Comparison of ENCODE assay signal across 15 cellular contexts in the genomic region with DNA sequence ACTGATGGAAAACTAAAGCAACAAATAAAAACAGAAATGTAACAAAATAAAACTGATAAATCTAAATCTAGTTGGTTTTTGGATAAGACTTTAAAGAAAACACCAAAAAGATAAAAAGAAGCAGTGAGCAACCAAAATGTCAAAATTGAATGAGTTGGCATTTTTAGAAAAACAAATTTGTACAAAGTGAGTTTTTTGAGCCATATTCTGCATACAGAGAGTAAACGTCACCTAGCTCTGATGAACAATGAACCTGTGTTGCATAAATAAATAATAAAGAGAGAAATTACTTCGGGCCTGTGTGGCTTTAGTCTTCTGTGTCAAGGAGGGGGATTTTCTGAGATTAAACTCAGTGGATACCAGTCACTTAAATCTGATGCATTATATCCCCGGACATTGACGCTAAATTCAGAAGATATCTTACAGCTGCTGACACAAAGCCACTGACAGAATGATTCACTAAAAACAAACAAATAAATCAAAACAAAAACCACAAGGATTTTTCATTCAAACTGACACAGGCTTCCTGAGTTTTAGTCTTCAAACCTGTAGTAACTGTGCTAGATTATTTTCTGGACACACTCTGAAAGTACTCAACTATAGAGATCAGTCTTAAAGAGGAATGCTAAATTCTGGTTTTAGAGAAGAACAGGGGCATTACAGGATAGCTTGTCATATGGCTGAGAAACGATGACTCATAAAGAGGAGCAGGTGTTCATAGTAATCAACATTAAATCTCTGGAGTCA.
DNase-seq lines count a peak whose midpoint lies in the region; ATAC-seq and TF ChIP-seq lines count a peak whose summit lies in the region.
"Had no signal": no experiment of that assay in that cellular context is flagged by ENCODE, and none has a peak within 500 bp of the region (broad histone marks: within the 10 kb centered on the region; RNA-seq: fewer than 3 reads in every experiment).

No MANE protein-coding gene starts in this region.

- H3K36me3 Mint-ChIP-seq in Calu3 (ENCODE audit: insufficient read depth, unreplicated experiment), result no peaks in the 10 kb centered on the region
- H3K36me3 Mint-ChIP-seq: IgD-negative memory B cell had no signal

- POLR2A ChIA-PET in SK-N-SH (lab: Yijun Ruan, JAX), result no interaction called here

- peak; percentile 22 for ATAC-seq in esophagus mucosa
- no peak for ATAC-seq in HG03108 (IDR thresholded peaks at IDR 0.05; ENCODE audit: unreplicated experiment)
- ATAC-seq: gastroesophageal sphincter, left lobe of liver had no signal

- no peaks in the 10 kb centered on the region for H3K4me1 ChIP-seq in SK-N-SH (ENCODE audit: control insufficient read depth in 1 of 2, insufficient read depth in 2 of 2, low read depth in 1 of 2, low read length in 1 of 2)
- H3K4me1 ChIP-seq: gastroesophageal sphincter, vagina had no signal

- no peak overlapping the region for H3K9ac ChIP-seq in SK-N-SH

- TF ChIP-seq CTCF in Calu3 (IDR thresholded peaks at IDR 0.05; ENCODE audit: unreplicated experiment), result no peak
- TF ChIP-seq CTCF in SK-N-SH (IDR thresholded peaks at IDR 0.05), result no peak

- H3K4me2 ChIP-seq in SK-N-SH, result no peak overlapping the region

- H3K36me3 ChIP-seq in SK-N-SH (replicated peaks in 1 of 2; ENCODE audit: control insufficient read depth in 1 of 2, insufficient read depth in 2 of 2, low read length in 1 of 2), result no peaks in the 10 kb centered on the region
- H3K36me3 ChIP-seq: gastroesophageal sphincter, vagina had no signal

- TF ChIP-seq RAD21 in SK-N-SH (IDR thresholded peaks at IDR 0.05; ENCODE audit: low read length), result no peak

- no peak for TF ChIP-seq EP300 in SK-N-SH (IDR thresholded peaks at IDR 0.05; ENCODE audit: borderline replicate concordance in 1 of 2, low read depth in 1 of 2, low read length in 1 of 2)

- peaks cover 10% of the 10 kb centered on the region for H3K4me1 Mint-ChIP-seq in Calu3 (ENCODE audit: low read depth, unreplicated experiment)
- H3K4me1 Mint-ChIP-seq: IgD-negative memory B cell, neural crest cell had no signal

- H3K27me3 Mint-ChIP-seq in Calu3 (ENCODE audit: unreplicated experiment), result no peaks in the 10 kb centered on the region
- H3K27me3 Mint-ChIP-seq: IgD-negative memory B cell had no signal

- H3K9me2 ChIP-seq in SK-N-SH, result no peaks in the 10 kb centered on the region

- H2AFZ ChIP-seq in SK-N-SH (ENCODE audit: low read depth), result no peak overlapping the region

- H3K9me3 Mint-ChIP-seq in Calu3 (ENCODE audit: low read depth, unreplicated experiment), result no peaks in the 10 kb centered on the region
- H3K9me3 Mint-ChIP-seq: IgD-negative memory B cell, neural crest cell had no signal

- WGBS in SK-N-SH (ENCODE audit: low lambda C conversion rate), result 11% methylated on average over 5 of the region's 5 CpGs

- no peak overlapping the region for H3K4me3 Mint-ChIP-seq in Calu3 (ENCODE audit: low read depth, unreplicated experiment)
- H3K4me3 Mint-ChIP-seq: IgD-negative memory B cell, neural crest cell had no signal

- H3K27me3 ChIP-seq in SK-N-SH (ENCODE audit: insufficient read depth), result no peaks in the 10 kb centered on the region
- H3K27me3 ChIP-seq: dorsolateral prefrontal cortex, gastroesophageal sphincter, vagina had no signal

- H3K27ac Mint-ChIP-seq in Calu3 (ENCODE audit: unreplicated experiment), result peak overlapping the region; percentile 3
- H3K27ac Mint-ChIP-seq: IgD-negative memory B cell had no signal

- H3K27ac ChIP-seq in SK-N-SH (ENCODE audit: low read depth in 2 of 2, low read length in 1 of 2), result no peak overlapping the region
- H3K27ac ChIP-seq: dorsolateral prefrontal cortex, gastroesophageal sphincter, vagina had no signal

- no peak overlapping the region for H3K4me3 ChIP-seq in SK-N-SH (ENCODE audit: low read depth in 2 of 2, low read length in 1 of 2)
- H3K4me3 ChIP-seq: dorsolateral prefrontal cortex, gastroesophageal sphincter, vagina had no signal

- no peaks in the 10 kb centered on the region for H3K79me2 ChIP-seq in SK-N-SH (ENCODE audit: insufficient read depth)

- peaks cover 3% of the 10 kb centered on the region for H3F3A ChIP-seq in SK-N-SH (replicated peaks; ENCODE audit: insufficient read depth)

- CTCF ChIA-PET in Calu3 (lab: Charles Lee), result no interaction called here
- CTCF ChIA-PET in SK-N-SH (lab: Yijun Ruan, JAX), result interaction anchor here (1.0 kb wide), 1 partner anchor 926 kb away, joined by 3 read pairs; no protein-coding TSS in a partner anchor

- no peaks in the 10 kb centered on the region for H3K9me3 ChIP-seq in SK-N-SH
- H3K9me3 ChIP-seq: gastroesophageal sphincter, vagina had no signal

- intact Hi-C loops in Calu3 (cut with micrococcal nuclease; ENCODE audit: unreplicated experiment), result no loop called here

- BruUV-seq in Calu3 (replicated peaks; lab: Mats Ljungman, UMichigan), result no TSS peak

- DNase-seq in Calu3 (no peak), NAMALWA (ENCODE audit: low spot score) (peak; percentile 13), NCI-H510A (lab: John Stamatoyannopoulos, UW) (peak; percentile 2), nucleus accumbens (lab: John Stamatoyannopoulos, UW) (no peak), SK-N-SH (no peak), islet precursor cell (no peak)
- DNase-seq: dorsolateral prefrontal cortex; stimulated activated CD4-positive, alpha-beta T cell treated with anti-CD3 and anti-CD28 coated beads, Interleukin-12 subunit alpha, Interleukin-12 subunit beta, amount 100 ng/mL, for 4 hours had no signal

- no peaks in the 10 kb centered on the region for H4K20me1 ChIP-seq in SK-N-SH (ENCODE audit: insufficient read depth)

TF ChIP-seq in SK-N-SH, 30 proteins besides CTCF, POLR2A, EP300 and RAD21:
- TF ChIP-seq ELF1 (IDR thresholded peaks at IDR 0.05), result no peak
- TF ChIP-seq FOSL2 (IDR thresholded peaks at IDR 0.05; ENCODE audit: borderline replicate concordance, low read depth), result no peak
- no peak for TF ChIP-seq RCOR1 (IDR thresholded peaks at IDR 0.05; ENCODE audit: low read length)
- no peak for TF ChIP-seq NFIC (IDR thresholded peaks at IDR 0.05; ENCODE audit: borderline replicate concordance)
- TF ChIP-seq, protein P1, sequence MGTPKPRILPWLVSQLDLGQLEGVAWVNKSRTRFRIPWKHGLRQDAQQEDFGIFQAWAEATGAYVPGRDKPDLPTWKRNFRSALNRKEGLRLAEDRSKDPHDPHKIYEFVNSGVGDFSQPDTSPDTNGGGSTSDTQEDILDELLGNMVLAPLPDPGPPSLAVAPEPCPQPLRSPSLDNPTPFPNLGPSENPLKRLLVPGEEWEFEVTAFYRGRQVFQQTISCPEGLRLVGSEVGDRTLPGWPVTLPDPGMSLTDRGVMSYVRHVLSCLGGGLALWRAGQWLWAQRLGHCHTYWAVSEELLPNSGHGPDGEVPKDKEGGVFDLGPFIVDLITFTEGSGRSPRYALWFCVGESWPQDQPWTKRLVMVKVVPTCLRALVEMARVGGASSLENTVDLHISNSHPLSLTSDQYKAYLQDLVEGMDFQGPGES (IDR thresholded peaks at IDR 0.05; ENCODE audit: low read depth, low read length), result no peak
- no peak for TF ChIP-seq JUND (IDR thresholded peaks at IDR 0.05)
TF ChIP-seq in SK-N-SH: peak in this region for 0.

Comparison
In these comparisons a context has a peak if more than half of its experiments do, and no peak if none do; other contexts are left out.
1. DNase-seq: peak in NAMALWA (single experiment) and NCI-H510A (single experiment); none in Calu3 (single experiment), nucleus accumbens (0 of 56), SK-N-SH (single experiment) and islet precursor cell (single experiment).